Comparison of ENCODE assay signal across 1 cellular context in genomic region chr1:161153682-161154337, GRCh38.
TF ChIP-seq lines count a peak whose summit lies in the region.

Gene UFC1 (plus strand): TSS chr1:161153978. CDS start chr1:161153998, 20 bp downstream.

TF ChIP-seq in GM12878, 131 proteins besides CTCF, POLR2A, EP300 and RAD21 (continued from another document and continues in another):
- no peak for TF ChIP-seq JUND (IDR thresholded peaks at IDR 0.05; ENCODE audit: low read depth, low read length)
- TF ChIP-seq WRNIP1 (IDR thresholded peaks at IDR 0.05; ENCODE audit: borderline replicate concordance, low read depth, low read length) = no peak
- peak; percentile 17 to 74; a peak in 2 of 4 replicates for TF ChIP-seq BHLHE40 (IDR thresholded peaks at IDR 0.05; ENCODE audit: borderline replicate concordance in 1 of 2, low read depth in 2 of 2, low read length in 1 of 2)
- TF ChIP-seq BCL3 (IDR thresholded peaks at IDR 0.05; ENCODE audit: borderline replicate concordance, insufficient read depth, low read depth, low read length, poor library complexity, severe bottlenecking) = no peak
- TF ChIP-seq SMAD1 (IDR thresholded peaks at IDR 0.05; ENCODE audit: low read depth, partially characterized antibody) = no peak
- peak; percentile 85 for TF ChIP-seq CBFB (IDR thresholded peaks at IDR 0.05; ENCODE audit: low read depth)
- TF ChIP-seq POLR2AphosphoS2 (IDR thresholded peaks at IDR 0.05; ENCODE audit: low read depth, low read length) = peak; percentile 78; the same call in 1 of the 2 replicates
- TF ChIP-seq SRF (IDR thresholded peaks at IDR 0.05; ENCODE audit: low read depth in 2 of 2, low read length in 2 of 2) = peak in 1 of 2 experiments; percentile 41; a peak in 1 of 4 replicates
- TF ChIP-seq ZNF622 (IDR thresholded peaks at IDR 0.05) = no peak
- no peak for TF ChIP-seq IRF3 (IDR thresholded peaks at IDR 0.05)
- no peak for TF ChIP-seq YBX1 (IDR thresholded peaks at IDR 0.05)
- no peak for TF ChIP-seq IRF4 (IDR thresholded peaks at IDR 0.05; ENCODE audit: low read depth, low read length)
- no peak for TF ChIP-seq NFXL1 (IDR thresholded peaks at IDR 0.05; ENCODE audit: borderline replicate concordance)
- TF ChIP-seq RBBP5 (conservative IDR thresholded peaks at IDR 0.05) = no peak
- 0 out of 2 replicates have a peak, but pooled peaks have one; percentile 12 for TF ChIP-seq ATF2 (IDR thresholded peaks at IDR 0.05; ENCODE audit: low read length)
- peak; percentile 90 for TF ChIP-seq NBN (IDR thresholded peaks at IDR 0.05)
- no peak for TF ChIP-seq USF1 (IDR thresholded peaks at IDR 0.05; ENCODE audit: borderline replicate concordance, extremely low read length, insufficient read depth, low read depth, low read length)
- no peak for TF ChIP-seq SUZ12 (IDR thresholded peaks at IDR 0.05; ENCODE audit: unreplicated experiment)
- TF ChIP-seq NR2F1 (conservative IDR thresholded peaks at IDR 0.05) = no peak; the same call in 1 of the 2 replicates
- peak; percentile 61 for TF ChIP-seq RAD51 (IDR thresholded peaks at IDR 0.05)
- TF ChIP-seq PBX3 (IDR thresholded peaks at IDR 0.05; ENCODE audit: insufficient replicate concordance, low read depth, low read length) = no peak
- TF ChIP-seq PAX5 (IDR thresholded peaks at IDR 0.05; ENCODE audit: borderline replicate concordance, low read depth, low read length) = no peak
- TF ChIP-seq SUPT20H (IDR thresholded peaks at IDR 0.05; ENCODE audit: borderline replicate concordance, control insufficient read depth, low read depth, low read length) = no peak
- no peak for TF ChIP-seq TCF3 (IDR thresholded peaks at IDR 0.05; ENCODE audit: borderline replicate concordance, insufficient read depth, low read depth, low read length)
- peak; percentile 100 for TF ChIP-seq YY1 (IDR thresholded peaks at IDR 0.05; ENCODE audit: low read depth, low read length)
- no peak for TF ChIP-seq KDM1A (IDR thresholded peaks at IDR 0.05; ENCODE audit: borderline replicate concordance)
- no peak for TF ChIP-seq STAT3 (IDR thresholded peaks at IDR 0.05; ENCODE audit: low read depth, low read length)
- TF ChIP-seq ZBTB40 (IDR thresholded peaks at IDR 0.05; ENCODE audit: borderline replicate concordance) = peak; percentile 99
- TF ChIP-seq ATF3 (IDR thresholded peaks at IDR 0.05; ENCODE audit: borderline replicate concordance, extremely low read depth, low read depth, low read length) = no peak
- TF ChIP-seq CHD1 (IDR thresholded peaks at IDR 0.05; ENCODE audit: low read depth, low read length) = 0 out of 2 replicates have a peak, but pooled peaks have one; percentile 51
- no peak for TF ChIP-seq IRF5 (IDR thresholded peaks at IDR 0.05; ENCODE audit: borderline replicate concordance)
- TF ChIP-seq HDAC6 (IDR thresholded peaks at IDR 0.05; ENCODE audit: unreplicated experiment) = no peak
- peak; percentile 73 for TF ChIP-seq RUNX3 (IDR thresholded peaks at IDR 0.05; ENCODE audit: low read length)
- TF ChIP-seq ZBED1 (IDR thresholded peaks at IDR 0.05; ENCODE audit: borderline replicate concordance) = peak; percentile 79; the same call in 1 of the 2 replicates
- no peak for TF ChIP-seq BCLAF1 (IDR thresholded peaks at IDR 0.05)
- peak; percentile 89 for TF ChIP-seq ZBTB11 (CRISPR knock-in tag; IDR thresholded peaks at IDR 0.05)
- TF ChIP-seq BACH1 (IDR thresholded peaks at IDR 0.05; ENCODE audit: borderline replicate concordance) = no peak
- TF ChIP-seq IKZF2 (IDR thresholded peaks at IDR 0.05) = 0 out of 4 replicates have a peak, but pooled peaks of 1 of the 2 experiments have one; percentile 10
- TF ChIP-seq KAT2A (conservative IDR thresholded peaks at IDR 0.05; ENCODE audit: control insufficient read depth, low read depth, low read length) = no peak
- no peak for TF ChIP-seq MEF2B (IDR thresholded peaks at IDR 0.05; ENCODE audit: partially characterized antibody, poor library complexity, severe bottlenecking)
- TF ChIP-seq ASH2L (IDR thresholded peaks at IDR 0.05; ENCODE audit: borderline replicate concordance, low read depth) = peak; percentile 59; the same call in 1 of the 2 replicates
- TF ChIP-seq TARDBP (IDR thresholded peaks at IDR 0.05; ENCODE audit: borderline replicate concordance) = peak; percentile 70; the same call in 1 of the 2 replicates
- TF ChIP-seq TAF1 (IDR thresholded peaks at IDR 0.05; ENCODE audit: borderline replicate concordance, low read depth, low read length) = peak; percentile 96
